In genomic region chr4:133147365-133147821, GRCh38 we compare ENCODE assay signal across 2 cellular contexts.
TF ChIP-seq lines count a peak whose summit lies in the region.

No MANE protein-coding gene starts in this region.

TF ChIP-seq in A549, 52 proteins besides CTCF, POLR2A, EP300 and RAD21:
- TF ChIP-seq NR3C1 (IDR thresholded peaks at IDR 0.05) (no peak), JUNB (IDR thresholded peaks at IDR 0.05) (no peak), MAZ (IDR thresholded peaks at IDR 0.05; ENCODE audit: borderline replicate concordance, low read depth, low read length) (no peak), NPAS2 (CRISPR knock-in tag; IDR thresholded peaks at IDR 0.05; ENCODE audit: borderline replicate concordance) (no peak), CBX8 (IDR thresholded peaks at IDR 0.05) (no peak), POLR2AphosphoS2 (conservative IDR thresholded peaks at IDR 0.05; ENCODE audit: low read length) (no peak), ESRRA (IDR thresholded peaks at IDR 0.05; ENCODE audit: borderline replicate concordance, low read length) (no peak), HES2 (IDR thresholded peaks at IDR 0.05) (no peak), FOSB (CRISPR knock-in tag; IDR thresholded peaks at IDR 0.05) (no peak)

TF ChIP-seq in IMR-90, 13 proteins besides CTCF, POLR2A, EP300 and RAD21:
- TF ChIP-seq MAFK (IDR thresholded peaks at IDR 0.05; ENCODE audit: low read depth, low read length) (no peak), RCOR1 (IDR thresholded peaks at IDR 0.05; ENCODE audit: insufficient replicate concordance, low read length) (no peak), MXI1 (IDR thresholded peaks at IDR 0.05; ENCODE audit: borderline replicate concordance, low read depth, low read length) (no peak), MAZ (IDR thresholded peaks at IDR 0.05; ENCODE audit: borderline replicate concordance, low read depth, low read length) (no peak), CEBPB (IDR thresholded peaks at IDR 0.05; ENCODE audit: low read depth, low read length) (no peak)
TF ChIP-seq in IMR-90: peak in this region for 0.
